ENCODE assay signal across 1 cellular context in the genomic region with DNA sequence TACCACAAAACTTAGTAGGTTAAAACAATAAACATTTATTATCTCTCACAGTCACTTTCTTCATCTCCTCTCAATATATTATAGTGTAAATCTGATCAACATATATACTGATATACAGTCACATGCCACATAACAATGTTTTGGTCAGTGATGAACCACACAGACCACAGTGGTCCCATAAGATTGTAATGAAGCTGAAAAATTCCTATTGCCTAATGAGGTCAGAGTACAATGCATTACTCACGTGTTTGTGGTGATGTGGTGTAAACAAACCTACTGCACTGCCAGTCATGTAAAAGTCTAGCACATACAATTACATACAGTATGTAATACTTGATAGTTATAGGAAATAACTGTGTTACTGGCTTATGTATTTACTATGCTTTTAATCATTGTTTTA.
A peak's percentile ranks its signal among the peaks of the same experiment; 100 is the strongest.
TF ChIP-seq lines count a peak whose summit lies in the region.

No MANE protein-coding gene starts in this region.

TF ChIP-seq in HepG2, 621 proteins besides CTCF, POLR2A, EP300 and RAD21:
- TF ChIP-seq ZKSCAN1 (IDR thresholded peaks at IDR 0.05; ENCODE audit: low read length) (no peak), NFKBIZ (CRISPR knock-in tag; IDR thresholded peaks at IDR 0.05) (no peak), RFXAP (CRISPR knock-in tag; IDR thresholded peaks at IDR 0.05; ENCODE audit: borderline replicate concordance) (no peak), ZNF253 (CRISPR knock-in tag; IDR thresholded peaks at IDR 0.05; ENCODE audit: borderline replicate concordance) (no peak), BHLHE40 (IDR thresholded peaks at IDR 0.05; ENCODE audit: low read length) (peak; percentile 89), ZNF598 (CRISPR knock-in tag; IDR thresholded peaks at IDR 0.05; ENCODE audit: borderline replicate concordance) (no peak), NR3C1 (CRISPR knock-in tag; IDR thresholded peaks at IDR 0.05) (no peak), ELF1 (CRISPR knock-in tag; IDR thresholded peaks at IDR 0.05) (no peak), ZNF510 (CRISPR knock-in tag; IDR thresholded peaks at IDR 0.05; ENCODE audit: low read depth) (no peak), ZNF296 (CRISPR knock-in tag; conservative IDR thresholded peaks at IDR 0.05) (no peak), ZNF781 (CRISPR knock-in tag; IDR thresholded peaks at IDR 0.05; ENCODE audit: borderline replicate concordance, not compliant biosample characterization) (no peak), ZNF761 (CRISPR knock-in tag; conservative IDR thresholded peaks at IDR 0.05) (no peak), ZNF7 (CRISPR knock-in tag; IDR thresholded peaks at IDR 0.05) (no peak), MAFG (CRISPR knock-in tag; IDR thresholded peaks at IDR 0.05) (no peak), ZNF501 (CRISPR knock-in tag; IDR thresholded peaks at IDR 0.05) (no peak), SOX13 (IDR thresholded peaks at IDR 0.05) (no peak), SOX13 (CRISPR knock-in tag; conservative IDR thresholded peaks at IDR 0.05 in 1 of 2, IDR thresholded peaks at IDR 0.05 in 1 of 2) (peak in 1 of 2 experiments; percentile 7; a peak in 1 of 4 replicates), MEF2D (CRISPR knock-in tag; IDR thresholded peaks at IDR 0.05) (no peak), ZSCAN25 (CRISPR knock-in tag; IDR thresholded peaks at IDR 0.05) (no peak), GATAD2A (CRISPR knock-in tag; IDR thresholded peaks at IDR 0.05) (0 out of 2 replicates have a peak, but pooled peaks have one; percentile 14), KLF11 (CRISPR knock-in tag; IDR thresholded peaks at IDR 0.05) (no peak), CEBPB (IDR thresholded peaks at IDR 0.05; ENCODE audit: borderline replicate concordance, low read depth, low read length) (peak; percentile 28; the same call in 1 of the 2 replicates), FOXA3 (CRISPR knock-in tag; IDR thresholded peaks at IDR 0.05) (no peak), FOSL2 (CRISPR knock-in tag; IDR thresholded peaks at IDR 0.05) (0 out of 2 replicates have a peak, but pooled peaks have one; percentile 26), ZNF660 (CRISPR knock-in tag; IDR thresholded peaks at IDR 0.05; ENCODE audit: borderline replicate concordance, low read depth) (no peak), ZNF12 (CRISPR knock-in tag; IDR thresholded peaks at IDR 0.05) (no peak), KLF15 (CRISPR knock-in tag; IDR thresholded peaks at IDR 0.05; ENCODE audit: borderline replicate concordance) (no peak), UBTF (CRISPR knock-in tag; IDR thresholded peaks at IDR 0.05) (no peak), KDM1A (CRISPR knock-in tag; IDR thresholded peaks at IDR 0.05) (no peak), RBFOX2 (IDR thresholded peaks at IDR 0.05; ENCODE audit: low read depth, low read length) (no peak), TBP (CRISPR knock-in tag; IDR thresholded peaks at IDR 0.05) (no peak), HDAC2 (CRISPR knock-in tag; IDR thresholded peaks at IDR 0.05) (no peak), MZF1 (CRISPR knock-in tag; IDR thresholded peaks at IDR 0.05; ENCODE audit: borderline replicate concordance) (no peak), PBX3 (CRISPR knock-in tag; IDR thresholded peaks at IDR 0.05; ENCODE audit: borderline replicate concordance) (no peak), HINFP (CRISPR knock-in tag; IDR thresholded peaks at IDR 0.05; ENCODE audit: low read depth) (no peak), ATF5 (CRISPR knock-in tag; IDR thresholded peaks at IDR 0.05; ENCODE audit: low read depth) (no peak), U2AF2 (IDR thresholded peaks at IDR 0.05; ENCODE audit: low read depth, low read length) (no peak), ZNF441 (CRISPR knock-in tag; IDR thresholded peaks at IDR 0.05; ENCODE audit: borderline replicate concordance) (no peak), LCORL (IDR thresholded peaks at IDR 0.05) (no peak), LCORL (CRISPR knock-in tag; IDR thresholded peaks at IDR 0.05) (no peak), ZNF468 (CRISPR knock-in tag; IDR thresholded peaks at IDR 0.05) (no peak), CSRNP2 (CRISPR knock-in tag; conservative IDR thresholded peaks at IDR 0.05; ENCODE audit: low read depth) (no peak), ZBTB44 (CRISPR knock-in tag; IDR thresholded peaks at IDR 0.05) (no peak)
- TF ChIP-seq, protein P1, sequence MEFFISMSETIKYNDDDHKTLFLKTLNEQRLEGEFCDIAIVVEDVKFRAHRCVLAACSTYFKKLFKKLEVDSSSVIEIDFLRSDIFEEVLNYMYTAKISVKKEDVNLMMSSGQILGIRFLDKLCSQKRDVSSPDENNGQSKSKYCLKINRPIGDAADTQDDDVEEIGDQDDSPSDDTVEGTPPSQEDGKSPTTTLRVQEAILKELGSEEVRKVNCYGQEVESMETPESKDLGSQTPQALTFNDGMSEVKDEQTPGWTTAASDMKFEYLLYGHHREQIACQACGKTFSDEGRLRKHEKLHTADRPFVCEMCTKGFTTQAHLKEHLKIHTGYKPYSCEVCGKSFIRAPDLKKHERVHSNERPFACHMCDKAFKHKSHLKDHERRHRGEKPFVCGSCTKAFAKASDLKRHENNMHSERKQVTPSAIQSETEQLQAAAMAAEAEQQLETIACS (CRISPR knock-in tag; IDR thresholded peaks at IDR 0.05), result no peak
- TF ChIP-seq, protein P2, sequence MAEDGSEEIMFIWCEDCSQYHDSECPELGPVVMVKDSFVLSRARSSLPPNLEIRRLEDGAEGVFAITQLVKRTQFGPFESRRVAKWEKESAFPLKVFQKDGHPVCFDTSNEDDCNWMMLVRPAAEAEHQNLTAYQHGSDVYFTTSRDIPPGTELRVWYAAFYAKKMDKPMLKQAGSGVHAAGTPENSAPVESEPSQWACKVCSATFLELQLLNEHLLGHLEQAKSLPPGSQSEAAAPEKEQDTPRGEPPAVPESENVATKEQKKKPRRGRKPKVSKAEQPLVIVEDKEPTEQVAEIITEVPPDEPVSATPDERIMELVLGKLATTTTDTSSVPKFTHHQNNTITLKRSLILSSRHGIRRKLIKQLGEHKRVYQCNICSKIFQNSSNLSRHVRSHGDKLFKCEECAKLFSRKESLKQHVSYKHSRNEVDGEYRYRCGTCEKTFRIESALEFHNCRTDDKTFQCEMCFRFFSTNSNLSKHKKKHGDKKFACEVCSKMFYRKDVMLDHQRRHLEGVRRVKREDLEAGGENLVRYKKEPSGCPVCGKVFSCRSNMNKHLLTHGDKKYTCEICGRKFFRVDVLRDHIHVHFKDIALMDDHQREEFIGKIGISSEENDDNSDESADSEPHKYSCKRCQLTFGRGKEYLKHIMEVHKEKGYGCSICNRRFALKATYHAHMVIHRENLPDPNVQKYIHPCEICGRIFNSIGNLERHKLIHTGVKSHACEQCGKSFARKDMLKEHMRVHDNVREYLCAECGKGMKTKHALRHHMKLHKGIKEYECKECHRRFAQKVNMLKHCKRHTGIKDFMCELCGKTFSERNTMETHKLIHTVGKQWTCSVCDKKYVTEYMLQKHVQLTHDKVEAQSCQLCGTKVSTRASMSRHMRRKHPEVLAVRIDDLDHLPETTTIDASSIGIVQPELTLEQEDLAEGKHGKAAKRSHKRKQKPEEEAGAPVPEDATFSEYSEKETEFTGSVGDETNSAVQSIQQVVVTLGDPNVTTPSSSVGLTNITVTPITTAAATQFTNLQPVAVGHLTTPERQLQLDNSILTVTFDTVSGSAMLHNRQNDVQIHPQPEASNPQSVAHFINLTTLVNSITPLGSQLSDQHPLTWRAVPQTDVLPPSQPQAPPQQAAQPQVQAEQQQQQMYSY (CRISPR knock-in tag; IDR thresholded peaks at IDR 0.05), result no peak
- TF ChIP-seq, protein P3, sequence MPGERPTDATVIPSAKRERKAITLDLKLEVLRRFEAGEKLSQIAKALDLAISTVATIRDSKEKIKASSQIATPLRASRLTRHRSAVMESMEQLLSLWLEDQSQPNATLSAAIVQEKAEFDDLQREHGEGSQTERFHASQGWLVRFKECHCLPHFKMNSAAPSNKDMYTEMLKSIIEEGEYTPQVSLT (CRISPR knock-in tag; IDR thresholded peaks at IDR 0.05; ENCODE audit: borderline replicate concordance, low read depth), result no peak
- TF ChIP-seq, protein P4, sequence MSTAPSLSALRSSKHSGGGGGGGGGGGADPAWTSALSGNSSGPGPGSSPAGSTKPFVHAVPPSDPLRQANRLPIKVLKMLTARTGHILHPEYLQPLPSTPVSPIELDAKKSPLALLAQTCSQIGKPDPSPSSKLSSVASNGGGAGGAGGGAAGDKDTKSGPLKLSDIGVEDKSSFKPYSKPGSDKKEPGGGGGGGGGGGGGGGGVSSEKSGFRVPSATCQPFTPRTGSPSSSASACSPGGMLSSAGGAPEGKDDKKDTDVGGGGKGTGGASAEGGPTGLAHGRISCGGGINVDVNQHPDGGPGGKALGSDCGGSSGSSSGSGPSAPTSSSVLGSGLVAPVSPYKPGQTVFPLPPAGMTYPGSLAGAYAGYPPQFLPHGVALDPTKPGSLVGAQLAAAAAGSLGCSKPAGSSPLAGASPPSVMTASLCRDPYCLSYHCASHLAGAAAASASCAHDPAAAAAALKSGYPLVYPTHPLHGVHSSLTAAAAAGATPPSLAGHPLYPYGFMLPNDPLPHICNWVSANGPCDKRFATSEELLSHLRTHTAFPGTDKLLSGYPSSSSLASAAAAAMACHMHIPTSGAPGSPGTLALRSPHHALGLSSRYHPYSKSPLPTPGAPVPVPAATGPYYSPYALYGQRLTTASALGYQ (CRISPR knock-in tag; IDR thresholded peaks at IDR 0.05), result no peak
